Comparison of ENCODE assay signal across 21 cellular contexts in genomic region chr5:87150630-87151029, GRCh38.
"Had no signal": no experiment of that assay in that cellular context is flagged by ENCODE, and none has a peak within 500 bp of the region (broad histone marks: within the 10 kb centered on the region; RNA-seq: fewer than 3 reads in every experiment).

No MANE protein-coding gene starts in this region.

- H3K4me3 Mint-ChIP-seq: activated T-cell treated with anti-CD3 and anti-CD28 coated beads, Interleukin-2, amount 50 U/mL, for 72 hours; memory B cell; naive B cell; stimulated activated naive CD8-positive, alpha-beta T cell treated with anti-CD3 and anti-CD28 coated beads, Interleukin-15, amount 100 ng/mL, for 72 hours; T-helper 17 cell had no signal

- H3K36me3 Mint-ChIP-seq: memory B cell had no signal

- H3K79me2 ChIP-seq: parathyroid adenoma had no signal

- H3K9me3 ChIP-seq: ascending aorta, breast epithelium, gastrocnemius medialis, mucosa of descending colon, right lobe of liver had no signal

- H3K27me3 Mint-ChIP-seq: memory B cell; naive B cell; stimulated activated naive CD8-positive, alpha-beta T cell treated with anti-CD3 and anti-CD28 coated beads, Interleukin-15, amount 100 ng/mL, for 72 hours; T-helper 17 cell had no signal

- H3K4me1 ChIP-seq: ascending aorta, breast epithelium, gastrocnemius medialis, left ventricle myocardium inferior, parathyroid adenoma, right lobe of liver had no signal

- H2AFZ ChIP-seq: parathyroid adenoma had no signal

- ATAC-seq: activated T-cell treated with anti-CD3 and anti-CD28 coated beads, Interleukin-2, amount 50 U/mL, for 72 hours; gastrocnemius medialis; mucosa of descending colon; right lobe of liver; stimulated activated naive CD8-positive, alpha-beta T cell treated with anti-CD3 and anti-CD28 coated beads, Interleukin-15, amount 100 ng/mL, for 72 hours; T-helper 17 cell had no signal

- DNase-seq: activated CD4-positive, alpha-beta T cell treated with anti-CD3 and anti-CD28 coated beads, Interleukin-2, amount 50 U/mL, for 4 hours; activated effector memory CD4-positive, alpha-beta T cell treated with anti-CD3 and anti-CD28 coated beads, Interleukin-2, amount 50 U/mL, for 16 hours; activated naive CD4-positive, alpha-beta T cell treated with anti-CD3 and anti-CD28 coated beads, Interleukin-2, amount 50 U/mL, for 16 hours; activated T-cell treated with anti-CD3 and anti-CD28 coated beads, Interleukin-2, amount 50 U/mL, for 72 hours; cerebellar nuclear complex; effector CD8-positive, alpha-beta T cell; gastrocnemius medialis; head of caudate nucleus; left ventricle myocardium inferior; mucosa of descending colon; naive B cell; right lobe of liver; small intestine; stimulated activated CD4-positive, alpha-beta T cell treated with anti-CD3 and anti-CD28 coated beads, Interleukin-4, amount 100 ng/mL, for 1 hour; stimulated activated naive CD8-positive, alpha-beta T cell treated with anti-CD3 and anti-CD28 coated beads, Interleukin-15, amount 100 ng/mL, for 72 hours; T-helper 17 cell; WERI-Rb-1 had no signal

- H3K27ac Mint-ChIP-seq: memory B cell; stimulated activated naive CD8-positive, alpha-beta T cell treated with anti-CD3 and anti-CD28 coated beads, Interleukin-15, amount 100 ng/mL, for 72 hours; T-helper 17 cell had no signal

- H3K27ac ChIP-seq: ascending aorta, breast epithelium, gastrocnemius medialis, left ventricle myocardium inferior, parathyroid adenoma, right lobe of liver, WERI-Rb-1 had no signal

- H3K27me3 ChIP-seq: ascending aorta, breast epithelium, gastrocnemius medialis, right lobe of liver had no signal

- H3K4me1 Mint-ChIP-seq: memory B cell had no signal

- H3K9me3 Mint-ChIP-seq: memory B cell had no signal

- H3K4me3 ChIP-seq: ascending aorta, breast epithelium, gastrocnemius medialis, left ventricle myocardium inferior, mucosa of descending colon, right lobe of liver had no signal

- H3K9ac ChIP-seq: parathyroid adenoma had no signal

- H3K36me3 ChIP-seq: ascending aorta, breast epithelium, gastrocnemius medialis, left ventricle myocardium inferior, right lobe of liver, WERI-Rb-1 had no signal
